In the genomic region with DNA sequence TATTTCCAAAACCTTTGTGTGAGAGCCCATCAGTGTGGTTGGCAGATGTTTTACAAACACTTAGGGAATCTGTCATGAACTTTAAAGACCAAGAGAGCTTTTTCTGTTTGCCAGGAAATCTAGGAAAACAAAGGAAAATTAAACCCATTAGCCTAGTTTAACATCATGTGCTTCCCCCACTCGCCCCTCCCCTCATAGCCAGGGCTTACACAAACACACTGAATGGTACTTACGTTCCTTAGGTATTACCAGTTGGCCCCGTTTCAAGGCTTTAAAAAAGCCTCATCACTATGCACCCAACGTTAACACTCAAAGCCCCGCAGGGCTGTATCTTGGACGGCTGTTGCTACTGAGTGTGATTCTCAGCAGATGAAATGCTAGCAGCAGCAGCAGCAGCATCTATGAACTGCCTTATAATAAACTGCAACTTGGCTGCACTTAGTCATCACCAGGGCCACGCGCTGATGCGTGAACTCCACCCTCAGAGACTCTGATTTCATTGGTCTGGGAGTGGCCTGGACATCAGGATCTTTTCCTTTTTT, we compare ENCODE assay signal across 8 cellular contexts. TPM values are rescaled to one million over a fixed set of nuclear protein-coding genes. Genes with fewer than 3 reads are reported as not detected.
A peak's percentile ranks its signal among the peaks of the same experiment; 100 is the strongest.
DNase-seq lines count a peak whose midpoint lies in the region; ATAC-seq and TF ChIP-seq lines count a peak whose summit lies in the region.

No MANE protein-coding gene starts in this region.

- no peaks in the 10 kb centered on the region for H3K9me3 Mint-ChIP-seq in stimulated activated naive CD8-positive, alpha-beta T cell treated with anti-CD3 and anti-CD28 coated beads, Interleukin-15, amount 100 ng/mL, for 72 hours

- DNase-seq in activated CD4-positive, alpha-beta T cell treated with anti-CD3 and anti-CD28 coated beads, Interleukin-2, amount 50 U/mL, for 1 hour, result peak; percentile 36
- no peak for DNase-seq in activated CD4-positive, alpha-beta T cell treated with anti-CD3 and anti-CD28 coated beads for 1 hour
- DNase-seq in NCI-H1092 treated with DMSO at 0.1 percent for 48 hours (lab: John Stamatoyannopoulos, UW) (peak; percentile 98), T-helper 17 cell (peak in 1 of 3 donors; percentile 30), fibroblast of villous mesenchyme (ENCODE audit: low read depth) (peak; percentile 82), cerebellar nuclear complex (lab: John Stamatoyannopoulos, UW) (no peak)
- DNase-seq in stimulated activated naive CD8-positive, alpha-beta T cell treated with anti-CD3 and anti-CD28 coated beads, Interleukin-15, amount 100 ng/mL, for 72 hours, result no peak

- H3K4me1 Mint-ChIP-seq in T-helper 17 cell, result peaks cover 38% of the 10 kb centered on the region
- peaks cover 53% of the 10 kb centered on the region for H3K4me1 Mint-ChIP-seq in stimulated activated naive CD8-positive, alpha-beta T cell treated with anti-CD3 and anti-CD28 coated beads, Interleukin-15, amount 100 ng/mL, for 72 hours

- no peak overlapping the region for H3K4me3 ChIP-seq in fibroblast of villous mesenchyme (ENCODE audit: low read depth, low read length)

- ATAC-seq in T-helper 17 cell (peak; percentile 48), HG03039 (IDR thresholded peaks at IDR 0.05; ENCODE audit: unreplicated experiment) (no peak)
- ATAC-seq in stimulated activated naive CD8-positive, alpha-beta T cell treated with anti-CD3 and anti-CD28 coated beads, Interleukin-15, amount 100 ng/mL, for 72 hours, result no peak

- H3K4me3 Mint-ChIP-seq in T-helper 17 cell, result peak overlapping the region; percentile 76
- peak overlapping the region; percentile 51 to 66 for H3K4me3 Mint-ChIP-seq in stimulated activated naive CD8-positive, alpha-beta T cell treated with anti-CD3 and anti-CD28 coated beads, Interleukin-15, amount 100 ng/mL, for 72 hours

- no peaks in the 10 kb centered on the region for H3K9me3 ChIP-seq in T-helper 17 cell (ENCODE audit: control insufficient read depth, low read length, poor library complexity, severe bottlenecking)

- H3K36me3 Mint-ChIP-seq in T-helper 17 cell (ENCODE audit: low read depth), result no peaks in the 10 kb centered on the region

- H3K27ac Mint-ChIP-seq in T-helper 17 cell, result peak overlapping the region; percentile 96
- H3K27ac Mint-ChIP-seq in stimulated activated naive CD8-positive, alpha-beta T cell treated with anti-CD3 and anti-CD28 coated beads, Interleukin-15, amount 100 ng/mL, for 72 hours, result peak overlapping the region in 1 of 2 donors; percentile 74

- no peak for TF ChIP-seq CTCF in fibroblast of villous mesenchyme (IDR thresholded peaks at IDR 0.05; ENCODE audit: insufficient read depth, low read depth, low read length)

- H3K27me3 Mint-ChIP-seq in T-helper 17 cell, result no peaks in the 10 kb centered on the region
- H3K27me3 Mint-ChIP-seq in stimulated activated naive CD8-positive, alpha-beta T cell treated with anti-CD3 and anti-CD28 coated beads, Interleukin-15, amount 100 ng/mL, for 72 hours, result no peaks in the 10 kb centered on the region

RNA-seq across cellular contexts. Expression of a gene that starts 20.1 kb away (rescaled TPM):
- 100 to 1,000 TPM; 187 to 226 TPM for total RNA-seq in T-helper 17 cell
- 30.9 and 54.4 TPM in 2 replicates for total RNA-seq in fibroblast of villous mesenchyme

Comparison
In these comparisons a context has a peak if more than half of its experiments do, and no peak if none do; other contexts are left out.
1. DNase-seq: peak in activated CD4-positive, alpha-beta T cell treated with anti-CD3 and anti-CD28 coated beads, Interleukin-2, amount 50 U/mL, for 1 hour (single experiment), NCI-H1092 treated with DMSO at 0.1 percent for 48 hours (single experiment) and fibroblast of villous mesenchyme (single experiment); none in activated CD4-positive, alpha-beta T cell treated with anti-CD3 and anti-CD28 coated beads for 1 hour (single experiment), stimulated activated naive CD8-positive, alpha-beta T cell treated with anti-CD3 and anti-CD28 coated beads, Interleukin-15, amount 100 ng/mL, for 72 hours (0 of 2) and cerebellar nuclear complex (0 of 2).